In genomic region chr20:10115021-10115420, GRCh38 we compare ENCODE assay signal across 17 cellular contexts.
DNase-seq lines count a peak whose midpoint lies in the region; ATAC-seq, FAIRE-seq and TF ChIP-seq lines count a peak whose summit lies in the region.
"Had no signal": no experiment of that assay in that cellular context is flagged by ENCODE, and none has a peak within 500 bp of the region (broad histone marks: within the 10 kb centered on the region; RNA-seq: fewer than 3 reads in every experiment).

No MANE protein-coding gene starts in this region.

- no peaks in the 10 kb centered on the region for H3K36me3 Mint-ChIP-seq in stimulated activated naive B cell treated with anti-CD40 and anti-IgM and Interleukin-4, amounts not matched to agents 10 μg/mL and 1 μg/mL and 100 μg/mL, for 72 hours
- H3K36me3 Mint-ChIP-seq: brain, memory B cell had no signal

- H3K79me2 ChIP-seq in fibroblast of lung (ENCODE audit: control insufficient read depth, insufficient read depth, low read length) = no peaks in the 10 kb centered on the region

- TF ChIP-seq CTCF in fibroblast of lung (conservative IDR thresholded peaks at IDR 0.05 in 1 of 2, IDR thresholded peaks at IDR 0.05 in 1 of 2; ENCODE audit: low read depth in 1 of 2, low read length in 2 of 2) = no peak
- no peak for TF ChIP-seq CTCF in esophagus squamous epithelium (IDR thresholded peaks at IDR 0.05)

- H4K20me1 ChIP-seq in fibroblast of lung (ENCODE audit: control insufficient read depth, extremely low read depth, insufficient read depth, low read length) = no peaks in the 10 kb centered on the region

- H3K4me1 Mint-ChIP-seq in stimulated activated naive B cell treated with anti-CD40 and anti-IgM and Interleukin-4, amounts not matched to agents 10 μg/mL and 1 μg/mL and 100 μg/mL, for 72 hours = peaks cover 1 to 12% of the 10 kb centered on the region in 2 donors

- no peak for TF ChIP-seq POLR2A in esophagus squamous epithelium (IDR thresholded peaks at IDR 0.05)

- H3K36me3 ChIP-seq in fibroblast of lung (ENCODE audit: control insufficient read depth, insufficient read depth, low read length) (no peaks in the 10 kb centered on the region), esophagus squamous epithelium (no peaks in the 10 kb centered on the region)
- H3K36me3 ChIP-seq: neutrophil, SJSA1, tibial nerve had no signal

- H3K4me1 ChIP-seq in fibroblast of lung (ENCODE audit: control insufficient read depth, extremely low read depth, insufficient read depth, low read length) (peaks cover 6% of the 10 kb centered on the region), esophagus squamous epithelium (no peaks in the 10 kb centered on the region)
- H3K4me1 ChIP-seq: tibial nerve had no signal

- intact Hi-C loops in esophagus squamous epithelium (cut with DNase I) = no loop called here

- H3K9me3 ChIP-seq in fibroblast of lung (ENCODE audit: control insufficient read depth, insufficient read depth, low read depth, low read length) = no peaks in the 10 kb centered on the region
- no peaks in the 10 kb centered on the region for H3K9me3 ChIP-seq in esophagus squamous epithelium
- H3K9me3 ChIP-seq: neutrophil, SJSA1, tibial nerve had no signal

- peaks cover 7 to 15% of the 10 kb centered on the region in 2 donors for H3K27me3 Mint-ChIP-seq in stimulated activated naive B cell treated with anti-CD40 and anti-IgM and Interleukin-4, amounts not matched to agents 10 μg/mL and 1 μg/mL and 100 μg/mL, for 72 hours
- H3K27me3 Mint-ChIP-seq: brain, memory B cell had no signal

- H3K4me3 ChIP-seq in fibroblast of lung (replicated peaks in 1 of 4; ENCODE audit: control extremely low read depth in 1 of 4, insufficient read depth in 1 of 4, low read depth in 3 of 4, low read length in 4 of 4) (no peak overlapping the region), esophagus squamous epithelium (no peak overlapping the region)
- H3K4me3 ChIP-seq: SJSA1, tibial nerve had no signal

- H2AFZ ChIP-seq in fibroblast of lung (ENCODE audit: low read length) = no peak overlapping the region

- peak; percentile 33 to 56 for ATAC-seq in stimulated activated naive B cell treated with anti-CD40 and anti-IgM and Interleukin-4, amounts not matched to agents 10 μg/mL and 1 μg/mL and 100 μg/mL, for 72 hours (replicated peaks)
- ATAC-seq: WTC11 had no signal

- H3K27ac Mint-ChIP-seq in stimulated activated naive B cell treated with anti-CD40 and anti-IgM and Interleukin-4, amounts not matched to agents 10 μg/mL and 1 μg/mL and 100 μg/mL, for 72 hours = no peak overlapping the region
- H3K27ac Mint-ChIP-seq: brain, memory B cell, WTC11 had no signal

- DNase-seq in GM04504 (ENCODE audit: low read depth) = peak; percentile 73
- peak; percentile 81 for DNase-seq in RCC 7860 (ENCODE audit: low spot score)
- DNase-seq in fibroblast of lung (ENCODE audit: low read depth in 2 of 2) = peak; percentile 86 to 99
- DNase-seq in stimulated activated naive B cell treated with anti-CD40 and anti-IgM and Interleukin-4, amounts not matched to agents 10 μg/mL and 1 μg/mL and 100 μg/mL, for 72 hours = no peak
- no peak for DNase-seq in esophagus squamous epithelium (lab: John Stamatoyannopoulos, UW)
- DNase-seq in SIG-M5 treated with dmso at 0.1 percent for 504 hours (lab: John Stamatoyannopoulos, UW; ENCODE audit: unreplicated experiment) = no peak
- no peak for DNase-seq in activated gamma-delta T cell (lab: John Stamatoyannopoulos, UW)
- DNase-seq: DMS153, NCI-H187, NCI-H774 had no signal

- no peak overlapping the region for H3K4me2 ChIP-seq in fibroblast of lung (ENCODE audit: extremely low read depth, insufficient read depth, low read length)

- H3K9ac ChIP-seq in fibroblast of lung (ENCODE audit: insufficient read depth, low read length) = no peak overlapping the region

- no peak overlapping the region for H3K4me3 Mint-ChIP-seq in stimulated activated naive B cell treated with anti-CD40 and anti-IgM and Interleukin-4, amounts not matched to agents 10 μg/mL and 1 μg/mL and 100 μg/mL, for 72 hours
- H3K4me3 Mint-ChIP-seq: brain, memory B cell, WTC11 had no signal

- FAIRE-seq in RCC 7860 (lab: Jason Lieb, UNC) = peak; percentile 96
- FAIRE-seq: endometrium had no signal

- H3K27ac ChIP-seq in fibroblast of lung (ENCODE audit: insufficient read depth, low read length) (peak overlapping the region; percentile 9), esophagus squamous epithelium (no peak overlapping the region)
- H3K27ac ChIP-seq: neutrophil, SJSA1, tibial nerve had no signal

- no peaks in the 10 kb centered on the region for H3K9me3 Mint-ChIP-seq in stimulated activated naive B cell treated with anti-CD40 and anti-IgM and Interleukin-4, amounts not matched to agents 10 μg/mL and 1 μg/mL and 100 μg/mL, for 72 hours
- H3K9me3 Mint-ChIP-seq: memory B cell had no signal

- WGBS in esophagus squamous epithelium, 2 donors = 41 to 56% methylated on average over 1 of the region's 1 CpG

- H3K27me3 ChIP-seq in fibroblast of lung (ENCODE audit: control insufficient read depth, insufficient read depth, low read length) (no peaks in the 10 kb centered on the region), esophagus squamous epithelium (no peaks in the 10 kb centered on the region)
- H3K27me3 ChIP-seq: neutrophil, SJSA1, tibial nerve had no signal

Comparison
In these comparisons a context has a peak if more than half of its experiments do, and no peak if none do; other contexts are left out.
1. DNase-seq: peak in GM04504 (single experiment), RCC 7860 (single experiment) and fibroblast of lung (2 of 2); none in stimulated activated naive B cell treated with anti-CD40 and anti-IgM and Interleukin-4, amounts not matched to agents 10 μg/mL and 1 μg/mL and 100 μg/mL, for 72 hours (single experiment), esophagus squamous epithelium (single experiment), SIG-M5 treated with dmso at 0.1 percent for 504 hours (single experiment) and activated gamma-delta T cell (single experiment).